Comparison of ENCODE assay signal across 18 cellular contexts in the genomic region with DNA sequence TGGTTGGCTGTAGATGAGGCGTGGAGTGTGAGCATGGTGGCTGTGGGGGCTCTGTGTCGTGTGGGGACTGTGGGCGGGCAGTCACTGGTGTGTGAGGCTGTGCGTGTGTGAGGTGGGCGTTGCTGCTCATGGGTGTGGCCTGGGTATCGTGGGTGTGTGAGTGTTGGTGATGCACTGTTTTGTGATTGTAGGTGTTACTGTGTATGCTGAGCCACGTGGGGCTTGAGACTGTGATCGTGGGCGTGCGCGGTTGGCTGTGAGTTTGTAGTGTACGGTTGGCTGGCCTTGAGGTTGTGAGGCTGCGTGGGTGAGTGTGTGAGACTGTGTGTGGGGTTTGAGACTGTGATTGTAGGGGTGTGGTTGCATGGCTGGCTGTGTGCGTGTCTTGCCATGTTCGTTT. TPM values are rescaled to one million over a fixed set of nuclear protein-coding genes. Genes with fewer than 3 reads are reported as not detected.
DNase-seq lines count a peak whose midpoint lies in the region; ATAC-seq, FAIRE-seq and TF ChIP-seq lines count a peak whose summit lies in the region.
"Had no signal": no experiment of that assay in that cellular context is flagged by ENCODE, and none has a peak within 500 bp of the region (broad histone marks: within the 10 kb centered on the region; RNA-seq: fewer than 3 reads in every experiment).

No MANE protein-coding gene starts in this region.

- intact Hi-C loops in HepG2 (cut with micrococcal nuclease; ENCODE audit: unreplicated experiment) (no loop called here), right lobe of liver (cut with DNase I) (loop anchor here in 1 of 2 donors (10.0 kb wide), 1 partner anchor 80 kb away; no protein-coding TSS in a partner anchor), K562 (cut with micrococcal nuclease) (no loop called here)

- peak overlapping the region; percentile 6 for H3K4ac ChIP-seq in neuronal stem cell (ENCODE audit: low read length)

- WGBS in HepG2 (ENCODE audit: low lambda C conversion rate): 47% methylated on average over 15 of the region's 15 CpGs
- 89% methylated on average over 10 of the region's 15 CpGs for WGBS in right lobe of liver (ENCODE audit: insufficient coverage, low coverage, low lambda C conversion rate, missing lambda C conversion rate)
- 3% methylated on average over 15 of the region's 15 CpGs for WGBS in K562 (ENCODE audit: insufficient coverage, low coverage, missing lambda C conversion rate)
- no CpG with 5 or more reads among the region's 15 CpGs for WGBS in neuronal stem cell (ENCODE audit: extremely low coverage in 2 of 2, insufficient read length in 2 of 2, insufficient replicate concordance in 1 of 2), 2 donors

- H2BK12ac ChIP-seq in neuronal stem cell (ENCODE audit: low read length): no peak overlapping the region

- no peak overlapping the region for H4K91ac ChIP-seq in neuronal stem cell (ENCODE audit: low read depth, low read length, poor library complexity)

- no peak for DNase-seq in HepG2 (ENCODE audit: low spot score)
- no peak for DNase-seq in right lobe of liver
- no peak for DNase-seq in K562 (ENCODE audit: extremely low read depth in 1 of 4, low spot score in 3 of 4)
- DNase-seq in neuronal stem cell (ENCODE audit: low spot score): no peak
- no peak for DNase-seq in urothelium cell line (ENCODE audit: low spot score)
- DNase-seq in NCI-H526 (lab: John Stamatoyannopoulos, UW): no peak
- DNase-seq in NCI-H446 (lab: John Stamatoyannopoulos, UW): no peak
- DNase-seq: 8988T, AML-193, DMS79, GOT3, HFFc6 had no signal

- peak overlapping the region; percentile 67 for H2BK15ac ChIP-seq in neuronal stem cell (ENCODE audit: low read length)

- no peaks in the 10 kb centered on the region for H3K79me1 ChIP-seq in neuronal stem cell (ENCODE audit: low read depth, low read length)

- POLR2A ChIA-PET in HepG2 (lab: Yijun Ruan, JAX): no interaction called here
- POLR2A ChIA-PET in K562 (lab: Yijun Ruan, JAX): no interaction called here

- no peak for TF ChIP-seq RAD21 in HepG2 (CRISPR knock-in tag; IDR thresholded peaks at IDR 0.05)
- TF ChIP-seq RAD21 in K562 (CRISPR knock-in tag; conservative IDR thresholded peaks at IDR 0.05 in 1 of 2, IDR thresholded peaks at IDR 0.05 in 1 of 2): no peak

- H3K9me1 ChIP-seq in K562 (ENCODE audit: control insufficient read depth, insufficient read depth, low read length): no peaks in the 10 kb centered on the region

- H3K27ac ChIP-seq in HepG2 (ENCODE audit: extremely low read length, insufficient read depth, low read length) (no peak overlapping the region), right lobe of liver (no peak overlapping the region), K562 (ENCODE audit: extremely low read depth, low read depth, low read length) (no peak overlapping the region), neuronal stem cell (replicated peaks; ENCODE audit: low read length) (no peak overlapping the region)
- H3K27ac ChIP-seq: C4-2B had no signal

- no peak overlapping the region for H2BK120ac ChIP-seq in neuronal stem cell (ENCODE audit: low read depth, low read length)

- H2AFZ ChIP-seq in HepG2 (ENCODE audit: low read length) (no peak overlapping the region), K562 (ENCODE audit: low read depth, low read length) (no peak overlapping the region), neuronal stem cell (ENCODE audit: low read length) (no peak overlapping the region)

- BruUV-seq in HepG2 (replicated peaks; lab: Mats Ljungman, UMichigan): no TSS peak
- no TSS peak for BruUV-seq in K562 (replicated peaks; lab: Mats Ljungman, UMichigan)

- peak overlapping the region; percentile 22 for H3K23ac ChIP-seq in neuronal stem cell (ENCODE audit: low read depth, low read length, poor library complexity)

- no peaks in the 10 kb centered on the region for H4K20me1 ChIP-seq in HepG2 (ENCODE audit: insufficient read depth, low read length)
- H4K20me1 ChIP-seq in K562 (replicated peaks; ENCODE audit: control insufficient read depth, insufficient read depth, low read length): 0 out of 2 replicates have a peak, but pooled peaks cover 16% of the 10 kb centered on the region

- ATAC-seq in HepG2 (no peak), right lobe of liver (no peak), K562 (no peak), GM21423 (IDR thresholded peaks at IDR 0.05; ENCODE audit: unreplicated experiment) (no peak)
- ATAC-seq: GM12878 had no signal

- CTCF ChIA-PET in HepG2 (lab: Yijun Ruan, JAX; ENCODE audit: low intra/inter-chr PET ratio, low total read pairs): no interaction called here
- CTCF ChIA-PET in K562 (lab: Yijun Ruan, JAX; ENCODE audit: low intra/inter-chr PET ratio): no interaction called here

- no peak for FAIRE-seq in HepG2 (lab: Jason Lieb, UNC)
- no peak for FAIRE-seq in K562 (lab: Jason Lieb, UNC)
- FAIRE-seq in urothelium cell line (lab: Jason Lieb, UNC): peak; percentile 88
- FAIRE-seq: GM12878 had no signal

- H3K4me3 ChIP-seq in HepG2 (replicated peaks in 1 of 3; ENCODE audit: insufficient read depth in 1 of 3, low read depth in 2 of 3, low read length in 3 of 3) (no peak overlapping the region), right lobe of liver (no peak overlapping the region), K562 (no peak overlapping the region), neuronal stem cell (ENCODE audit: low read length in 2 of 2) (peak overlapping the region in 1 of 2 donors; percentile 4)
- H3K4me3 ChIP-seq: GM12878, HAP-1 had no signal

- no peak for TF ChIP-seq EP300 in HepG2 (IDR thresholded peaks at IDR 0.05; ENCODE audit: low read depth in 2 of 2, low read length in 2 of 2)
- no peak for TF ChIP-seq EP300 in HepG2 (CRISPR knock-in tag; IDR thresholded peaks at IDR 0.05; ENCODE audit: borderline replicate concordance)
- no peak for TF ChIP-seq EP300 in K562 (IDR thresholded peaks at IDR 0.05; ENCODE audit: low read length)

- no peak overlapping the region for H3K9ac ChIP-seq in HepG2 (ENCODE audit: insufficient read depth, low read depth, low read length)
- no peak overlapping the region; a peak in 1 of 4 replicates for H3K9ac ChIP-seq in K562 (ENCODE audit: insufficient read depth in 1 of 2, low read depth in 2 of 2, low read length in 2 of 2)
- H3K9ac ChIP-seq in neuronal stem cell (ENCODE audit: low read depth, low read length, poor library complexity): peak overlapping the region; percentile 44

- TF ChIP-seq POLR2A in HepG2 (IDR thresholded peaks at IDR 0.05; ENCODE audit: insufficient read depth in 1 of 2, low read depth in 2 of 2, low read length in 2 of 2) (no peak), right lobe of liver (IDR thresholded peaks at IDR 0.05) (no peak), K562 (conservative IDR thresholded peaks at IDR 0.05) (no peak)

- no peaks in the 10 kb centered on the region for H3K36me3 ChIP-seq in HepG2 (replicated peaks in 1 of 2; ENCODE audit: control insufficient read depth in 1 of 2, insufficient read depth in 2 of 2, low read length in 2 of 2)
- peaks cover 0 to 5% (median 0%) of the 10 kb centered on the region in 4 donors for H3K36me3 ChIP-seq in right lobe of liver
- no peaks in the 10 kb centered on the region for H3K36me3 ChIP-seq in K562 (ENCODE audit: control insufficient read depth, insufficient read depth, low read length)
- no peaks in the 10 kb centered on the region for H3K36me3 ChIP-seq in neuronal stem cell (replicated peaks in 1 of 2; ENCODE audit: control insufficient read depth in 2 of 2, insufficient read depth in 2 of 2, low read length in 2 of 2)
- H3K36me3 ChIP-seq: HAP-1 had no signal

- H3K9me3 ChIP-seq in HepG2 (ENCODE audit: low read length) (no peaks in the 10 kb centered on the region), right lobe of liver (no peaks in the 10 kb centered on the region), K562 (replicated peaks; ENCODE audit: control insufficient read depth, insufficient read depth, low read depth, low read length) (no peaks in the 10 kb centered on the region), neuronal stem cell (replicated peaks in 1 of 2; ENCODE audit: control insufficient read depth in 2 of 2, insufficient read depth in 1 of 2, low read depth in 1 of 2, low read length in 2 of 2) (no peaks in the 10 kb centered on the region)
- H3K9me3 ChIP-seq: HAP-1 had no signal

- no peak overlapping the region for H4K8ac ChIP-seq in neuronal stem cell (ENCODE audit: low read depth, low read length)

- H3K27me3 ChIP-seq in HepG2 (ENCODE audit: control insufficient read depth in 1 of 2, insufficient read depth in 2 of 2, low read length in 2 of 2) (peaks cover 24 to 85% of the 10 kb centered on the region in 2 experiments), right lobe of liver (no peaks in the 10 kb centered on the region), K562 (ENCODE audit: control insufficient read depth in 2 of 2, insufficient read depth in 2 of 2, low read length in 2 of 2) (peaks cover 17 to 81% of the 10 kb centered on the region in 2 experiments), neuronal stem cell (ENCODE audit: control insufficient read depth in 3 of 3, insufficient read depth in 3 of 3, low read depth in 1 of 3, low read length in 3 of 3) (peaks cover under 1 to 83% (median 17%) of the 10 kb centered on the region in 3 experiments)

- in situ Hi-C loops in HepG2 (cut with HindIII; ENCODE audit: extremely low pct_ligation_motif_present, low pct_unique_long_range_greater_than_20kb) (no loop called here), K562 (cut with MboI) (no loop called here)

- no peak for TF ChIP-seq CTCF in HepG2 (CRISPR knock-in tag; IDR thresholded peaks at IDR 0.05)
- TF ChIP-seq CTCF in right lobe of liver (IDR thresholded peaks at IDR 0.05): no peak
- no peak for TF ChIP-seq CTCF in K562 (IDR thresholded peaks at IDR 0.05 in 2 of 3, conservative IDR thresholded peaks at IDR 0.05 in 1 of 3; ENCODE audit: insufficient read depth in 2 of 3, low read depth in 1 of 3, low read length in 3 of 3)

- H3K4me1 ChIP-seq in HepG2 (ENCODE audit: insufficient read depth, low read length) (no peaks in the 10 kb centered on the region), right lobe of liver (no peaks in the 10 kb centered on the region), K562 (replicated peaks in 1 of 2; ENCODE audit: control insufficient read depth in 2 of 2, insufficient read depth in 2 of 2, low read length in 2 of 2) (peaks cover 0 to 3% of the 10 kb centered on the region in 2 experiments; a peak in 1 of 5 replicates), neuronal stem cell (ENCODE audit: control insufficient read depth in 2 of 2, insufficient read depth in 1 of 2, low read depth in 1 of 2, low read length in 2 of 2) (peaks cover 5 to 8% of the 10 kb centered on the region in 2 donors)
- H3K4me1 ChIP-seq: HAP-1 had no signal

- H2AK5ac ChIP-seq in neuronal stem cell (ENCODE audit: low read depth, low read length): no peak overlapping the region

- peak overlapping the region; percentile 82 for H3K14ac ChIP-seq in neuronal stem cell (ENCODE audit: low read length)

- H3K4me2 ChIP-seq in HepG2 (ENCODE audit: low read depth, low read length) (no peak overlapping the region), K562 (ENCODE audit: insufficient read depth, low read length) (no peak overlapping the region), neuronal stem cell (ENCODE audit: insufficient read depth, low read length, poor library complexity, severe bottlenecking) (no peak overlapping the region)

- H2BK5ac ChIP-seq in neuronal stem cell (ENCODE audit: low read length): peak overlapping the region; percentile 5

- H3K79me2 ChIP-seq in HepG2 (ENCODE audit: insufficient read depth, low read length) (no peaks in the 10 kb centered on the region), K562 (ENCODE audit: control insufficient read depth, insufficient read depth, low read length) (no peaks in the 10 kb centered on the region)

- peak overlapping the region; percentile 71 for H3K18ac ChIP-seq in neuronal stem cell (ENCODE audit: low read length)

RNA-seq across cellular contexts. Expression of gene INHBB, which starts 8.5 kb away (rescaled TPM):
- 0.17 and 0.20 TPM in 2 replicates for total RNA-seq in HepG2 (2016; rRNA removed; fragmentation: Illumina TruSeq; extraction: Trizol)
- total RNA-seq in HepG2 (2016; cell fraction: cytosol; rRNA removed; fragmentation: Illumina TruSeq; extraction: Trizol; ENCODE audit: low read depth): not detected in 2 replicates
- 0.09 and 0.19 TPM in 2 replicates for total RNA-seq in HepG2 (2016; cell fraction: insoluble cytoplasmic fraction; rRNA removed; fragmentation: Illumina TruSeq; extraction: Trizol)
- total RNA-seq in HepG2 (2016; cell fraction: membrane; rRNA removed; fragmentation: Illumina TruSeq; extraction: Trizol): 0.09 and 0.10 TPM in 2 replicates
- 0.40 and 0.47 TPM in 2 replicates for total RNA-seq in HepG2 (2016; cell fraction: nucleus; rRNA removed; fragmentation: Illumina TruSeq; extraction: Trizol)
- polyA plus RNA-seq in HepG2 (2011; rRNA removed): 1.7 and 2.4 TPM in 2 replicates
- 2.2 and 2.3 TPM in 2 replicates for polyA plus RNA-seq in HepG2 (2011; cell fraction: cytosol; rRNA removed)
- 2.0 and 2.4 TPM in 2 replicates for polyA plus RNA-seq in HepG2 (2011; cell fraction: nucleus; rRNA removed)
- polyA plus RNA-seq in HepG2 (2012): 0.34 and 0.88 TPM in 2 replicates
- polyA plus RNA-seq in HepG2 (2016; cell fraction: cytosol; fragmentation: Illumina TruSeq; extraction: Trizol; ENCODE audit: low read depth): 0.05 TPM in 1 of 2 replicates, not detected in the other
- 0.10 and 0.17 TPM in 2 replicates for polyA plus RNA-seq in HepG2 (2016; cell fraction: insoluble cytoplasmic fraction; fragmentation: Illumina TruSeq; extraction: Trizol; ENCODE audit: low read depth)
- polyA plus RNA-seq in HepG2 (2016; cell fraction: membrane; fragmentation: Illumina TruSeq; extraction: Trizol; ENCODE audit: low read depth): 0.06 TPM in 2 replicates
- polyA plus RNA-seq in HepG2 (2016; cell fraction: nucleus; fragmentation: Illumina TruSeq; extraction: Trizol; ENCODE audit: insufficient read depth, low read depth): 0.37 and 0.68 TPM in 2 replicates
- 4.0 TPM in 1 of 2 replicates, not detected in the other for polyA minus RNA-seq in HepG2 (2011; rRNA and poly(A)+ RNA removed; ENCODE audit: low replicate concordance)
- 2.7 TPM in 2 replicates for polyA minus RNA-seq in HepG2 (2011; cell fraction: cytosol; rRNA and poly(A)+ RNA removed)
- polyA minus RNA-seq in HepG2 (2011; cell fraction: nucleus; rRNA and poly(A)+ RNA removed): 0.90 and 1.1 TPM in 2 replicates
- total RNA-seq in right lobe of liver: 10 to 100 TPM in 3 of 6 experiments, 1 to 10 TPM in 2, under 1 TPM in 1; 0.37 to 15.9 (median 9.6) TPM
- total RNA-seq in K562 (2011; cell fraction: chromatin; rRNA removed; ENCODE audit: low replicate concordance): not detected in 2 replicates
- total RNA-seq in K562 (2011; cell fraction: nucleolus; rRNA removed): not detected in 2 replicates
- not detected in 2 replicates for total RNA-seq in K562 (2011; cell fraction: nucleoplasm; rRNA removed)
- total RNA-seq in K562 (2014; rRNA removed): not detected in 2 replicates
- not detected in 2 replicates for total RNA-seq in K562 (2014; rRNA removed; fragmentation: Illumina TruSeq; extraction: Trizol)
- not detected in 2 replicates for total RNA-seq in K562 (2015; rRNA removed; fragmentation: Illumina TruSeq; extraction: Trizol)
- 0.11 TPM in 1 of 2 replicates, not detected in the other for total RNA-seq in K562 (2021)
- polyA plus RNA-seq in K562 (2011; rRNA removed): not detected in 2 replicates
- polyA plus RNA-seq in K562 (2011; cell fraction: cytosol; rRNA removed): not detected in 2 replicates
- not detected in 2 replicates for polyA plus RNA-seq in K562 (2011; cell fraction: nucleus; rRNA removed)
- polyA plus RNA-seq in K562 (2012): not detected in 2 replicates
- 0.04 TPM in 1 of 2 replicates, not detected in the other for polyA plus RNA-seq in K562 (2014; fragmentation: Illumina TruSeq; extraction: Trizol)
- polyA plus RNA-seq in K562 (2014; fragmentation: Nextera tagmentation; extraction: Ambion mirVana): not detected
- polyA plus RNA-seq in K562 (2014; rRNA removed): not detected in 2 replicates
- polyA minus RNA-seq in K562 (2011; rRNA and poly(A)+ RNA removed): not detected in 2 replicates
- not detected in 2 replicates for polyA minus RNA-seq in K562 (2011; cell fraction: cytosol; rRNA and poly(A)+ RNA removed)
- not detected in 2 replicates for polyA minus RNA-seq in K562 (2011; cell fraction: nucleus; rRNA and poly(A)+ RNA removed)
- not detected for polyA plus RNA-seq in neuronal stem cell (2013, experiment 1 of 2)
- 0.01 TPM for polyA plus RNA-seq in neuronal stem cell (2013, experiment 2 of 2)
- total RNA-seq: CD4-positive, alpha-beta memory T cell; G401 had no signal
- polyA plus RNA-seq: CD4-positive, alpha-beta memory T cell; GM12878 had no signal

Comparison
In these comparisons a context has a peak if more than half of its experiments do, and no peak if none do; other contexts are left out.
1. Of the 241 proteins assayed by ChIP-seq in both HepG2 and K562: peak only in HepG2: MNT; only in K562: none; in both: none; in neither: 240.